Comparison of ENCODE assay signal across 1 cellular context in genomic region chr5:113020461-113021273, GRCh38.
TF ChIP-seq lines count a peak whose summit lies in the region.

No MANE protein-coding gene starts in this region.

TF ChIP-seq in HepG2, 621 proteins besides CTCF, POLR2A, EP300 and RAD21 (continued from another document and continues in another):
- TF ChIP-seq MEIS2 (CRISPR knock-in tag; IDR thresholded peaks at IDR 0.05) (no peak), SIX4 (CRISPR knock-in tag; IDR thresholded peaks at IDR 0.05) (no peak), FOXA3 (CRISPR knock-in tag; IDR thresholded peaks at IDR 0.05) (peak; percentile 71), HDAC1 (CRISPR knock-in tag; IDR thresholded peaks at IDR 0.05) (no peak), SP5 (CRISPR knock-in tag; IDR thresholded peaks at IDR 0.05; ENCODE audit: borderline replicate concordance, low read depth) (0 out of 2 replicates have a peak, but pooled peaks have one; percentile 32), SOX6 (IDR thresholded peaks at IDR 0.05) (no peak), SOX6 (CRISPR knock-in tag; IDR thresholded peaks at IDR 0.05) (peak; percentile 82), ZBTB21 (CRISPR knock-in tag; IDR thresholded peaks at IDR 0.05) (no peak), ZBTB38 (CRISPR knock-in tag; IDR thresholded peaks at IDR 0.05) (peak; percentile 67; the same call in 1 of the 2 replicates), FOXA1 (IDR thresholded peaks at IDR 0.05) (no peak), FOXA1 (CRISPR knock-in tag; IDR thresholded peaks at IDR 0.05) (0 out of 2 replicates have a peak, but pooled peaks have one; percentile 44), HOMEZ (CRISPR knock-in tag; IDR thresholded peaks at IDR 0.05; ENCODE audit: low read depth) (no peak; the same call in 1 of the 2 replicates), TCF7L2 (IDR thresholded peaks at IDR 0.05; ENCODE audit: low read depth, low read length) (no peak), ZNF567 (CRISPR knock-in tag; IDR thresholded peaks at IDR 0.05; ENCODE audit: borderline replicate concordance) (no peak), ATM (IDR thresholded peaks at IDR 0.05; ENCODE audit: borderline replicate concordance) (no peak), ZNF496 (CRISPR knock-in tag; IDR thresholded peaks at IDR 0.05; ENCODE audit: insufficient replicate concordance) (no peak), MED8 (CRISPR knock-in tag; IDR thresholded peaks at IDR 0.05; ENCODE audit: insufficient replicate concordance) (no peak), SNAPC4 (CRISPR knock-in tag; IDR thresholded peaks at IDR 0.05) (no peak), MAF1 (CRISPR knock-in tag; IDR thresholded peaks at IDR 0.05; ENCODE audit: borderline replicate concordance) (no peak), FOXP4 (CRISPR knock-in tag; IDR thresholded peaks at IDR 0.05) (peak; percentile 77), ETV5 (CRISPR knock-in tag; IDR thresholded peaks at IDR 0.05; ENCODE audit: borderline replicate concordance) (peak; percentile 91), ZUFSP (CRISPR knock-in tag; IDR thresholded peaks at IDR 0.05; ENCODE audit: borderline replicate concordance) (no peak), SP1 (IDR thresholded peaks at IDR 0.05) (no peak), SP1 (CRISPR knock-in tag; IDR thresholded peaks at IDR 0.05) (no peak), HOXA7 (CRISPR knock-in tag; IDR thresholded peaks at IDR 0.05) (no peak), ZSCAN31 (CRISPR knock-in tag; IDR thresholded peaks at IDR 0.05; ENCODE audit: low read depth) (no peak)
- TF ChIP-seq, protein P1, sequence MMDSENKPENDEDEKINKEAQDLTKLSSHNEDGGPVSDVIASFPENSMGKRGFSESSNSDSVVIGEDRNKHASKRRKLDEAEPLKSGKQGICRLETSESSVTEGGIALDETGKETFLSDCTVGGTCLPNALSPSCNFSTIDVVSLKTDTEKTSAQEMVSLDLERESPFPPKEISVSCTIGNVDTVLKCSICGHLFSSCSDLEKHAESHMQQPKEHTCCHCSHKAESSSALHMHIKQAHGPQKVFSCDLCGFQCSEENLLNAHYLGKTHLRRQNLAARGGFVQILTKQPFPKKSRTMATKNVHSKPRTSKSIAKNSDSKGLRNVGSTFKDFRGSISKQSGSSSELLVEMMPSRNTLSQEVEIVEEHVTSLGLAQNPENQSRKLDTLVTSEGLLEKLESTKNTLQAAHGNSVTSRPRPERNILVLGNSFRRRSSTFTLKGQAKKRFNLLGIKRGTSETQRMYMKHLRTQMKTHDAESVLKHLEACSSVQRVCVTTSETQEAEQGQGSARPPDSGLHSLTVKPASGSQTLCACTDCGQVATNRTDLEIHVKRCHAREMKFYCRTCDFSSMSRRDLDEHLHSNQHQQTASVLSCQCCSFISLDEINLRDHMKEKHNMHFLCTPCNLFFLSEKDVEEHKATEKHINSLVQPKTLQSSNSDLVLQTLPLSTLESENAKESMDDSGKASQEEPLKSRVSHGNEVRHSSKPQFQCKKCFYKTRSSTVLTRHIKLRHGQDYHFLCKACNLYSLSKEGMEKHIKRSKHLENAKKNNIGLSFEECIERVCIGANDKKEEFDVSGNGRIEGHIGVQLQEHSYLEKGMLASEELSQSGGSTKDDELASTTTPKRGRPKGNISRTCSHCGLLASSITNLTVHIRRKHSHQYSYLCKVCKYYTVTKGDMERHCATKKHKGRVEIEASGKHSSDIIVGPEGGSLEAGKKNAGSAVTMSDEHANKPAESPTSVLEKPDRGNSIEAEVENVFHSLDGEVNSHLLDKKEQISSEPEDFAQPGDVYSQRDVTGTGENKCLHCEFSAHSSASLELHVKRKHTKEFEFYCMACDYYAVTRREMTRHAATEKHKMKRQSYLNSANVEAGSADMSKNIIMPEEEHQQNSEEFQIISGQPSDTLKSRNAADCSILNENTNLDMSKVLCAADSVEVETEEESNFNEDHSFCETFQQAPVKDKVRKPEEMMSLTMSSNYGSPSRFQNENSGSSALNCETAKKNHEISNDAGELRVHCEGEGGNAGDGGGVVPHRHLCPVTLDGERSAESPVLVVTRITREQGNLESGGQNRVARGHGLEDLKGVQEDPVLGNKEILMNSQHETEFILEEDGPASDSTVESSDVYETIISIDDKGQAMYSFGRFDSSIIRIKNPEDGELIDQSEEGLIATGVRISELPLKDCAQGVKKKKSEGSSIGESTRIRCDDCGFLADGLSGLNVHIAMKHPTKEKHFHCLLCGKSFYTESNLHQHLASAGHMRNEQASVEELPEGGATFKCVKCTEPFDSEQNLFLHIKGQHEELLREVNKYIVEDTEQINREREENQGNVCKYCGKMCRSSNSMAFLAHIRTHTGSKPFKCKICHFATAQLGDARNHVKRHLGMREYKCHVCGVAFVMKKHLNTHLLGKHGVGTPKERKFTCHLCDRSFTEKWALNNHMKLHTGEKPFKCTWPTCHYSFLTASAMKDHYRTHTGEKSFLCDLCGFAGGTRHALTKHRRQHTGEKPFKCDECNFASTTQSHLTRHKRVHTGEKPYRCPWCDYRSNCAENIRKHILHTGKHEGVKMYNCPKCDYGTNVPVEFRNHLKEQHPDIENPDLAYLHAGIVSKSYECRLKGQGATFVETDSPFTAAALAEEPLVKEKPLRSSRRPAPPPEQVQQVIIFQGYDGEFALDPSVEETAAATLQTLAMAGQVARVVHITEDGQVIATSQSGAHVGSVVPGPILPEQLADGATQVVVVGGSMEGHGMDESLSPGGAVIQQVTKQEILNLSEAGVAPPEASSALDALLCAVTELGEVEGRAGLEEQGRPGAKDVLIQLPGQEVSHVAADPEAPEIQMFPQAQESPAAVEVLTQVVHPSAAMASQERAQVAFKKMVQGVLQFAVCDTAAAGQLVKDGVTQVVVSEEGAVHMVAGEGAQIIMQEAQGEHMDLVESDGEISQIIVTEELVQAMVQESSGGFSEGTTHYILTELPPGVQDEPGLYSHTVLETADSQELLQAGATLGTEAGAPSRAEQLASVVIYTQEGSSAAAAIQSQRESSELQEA (CRISPR knock-in tag; IDR thresholded peaks at IDR 0.05; ENCODE audit: not compliant biosample characterization) = no peak
- TF ChIP-seq, protein P2, sequence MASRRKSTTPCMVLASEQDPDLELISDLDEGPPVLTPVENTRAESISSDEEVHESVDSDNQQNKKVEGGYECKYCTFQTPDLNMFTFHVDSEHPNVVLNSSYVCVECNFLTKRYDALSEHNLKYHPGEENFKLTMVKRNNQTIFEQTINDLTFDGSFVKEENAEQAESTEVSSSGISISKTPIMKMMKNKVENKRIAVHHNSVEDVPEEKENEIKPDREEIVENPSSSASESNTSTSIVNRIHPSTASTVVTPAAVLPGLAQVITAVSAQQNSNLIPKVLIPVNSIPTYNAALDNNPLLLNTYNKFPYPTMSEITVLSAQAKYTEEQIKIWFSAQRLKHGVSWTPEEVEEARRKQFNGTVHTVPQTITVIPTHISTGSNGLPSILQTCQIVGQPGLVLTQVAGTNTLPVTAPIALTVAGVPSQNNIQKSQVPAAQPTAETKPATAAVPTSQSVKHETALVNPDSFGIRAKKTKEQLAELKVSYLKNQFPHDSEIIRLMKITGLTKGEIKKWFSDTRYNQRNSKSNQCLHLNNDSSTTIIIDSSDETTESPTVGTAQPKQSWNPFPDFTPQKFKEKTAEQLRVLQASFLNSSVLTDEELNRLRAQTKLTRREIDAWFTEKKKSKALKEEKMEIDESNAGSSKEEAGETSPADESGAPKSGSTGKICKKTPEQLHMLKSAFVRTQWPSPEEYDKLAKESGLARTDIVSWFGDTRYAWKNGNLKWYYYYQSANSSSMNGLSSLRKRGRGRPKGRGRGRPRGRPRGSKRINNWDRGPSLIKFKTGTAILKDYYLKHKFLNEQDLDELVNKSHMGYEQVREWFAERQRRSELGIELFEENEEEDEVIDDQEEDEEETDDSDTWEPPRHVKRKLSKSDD (CRISPR knock-in tag; IDR thresholded peaks at IDR 0.05; ENCODE audit: low read depth) = no peak
- TF ChIP-seq, protein P3, sequence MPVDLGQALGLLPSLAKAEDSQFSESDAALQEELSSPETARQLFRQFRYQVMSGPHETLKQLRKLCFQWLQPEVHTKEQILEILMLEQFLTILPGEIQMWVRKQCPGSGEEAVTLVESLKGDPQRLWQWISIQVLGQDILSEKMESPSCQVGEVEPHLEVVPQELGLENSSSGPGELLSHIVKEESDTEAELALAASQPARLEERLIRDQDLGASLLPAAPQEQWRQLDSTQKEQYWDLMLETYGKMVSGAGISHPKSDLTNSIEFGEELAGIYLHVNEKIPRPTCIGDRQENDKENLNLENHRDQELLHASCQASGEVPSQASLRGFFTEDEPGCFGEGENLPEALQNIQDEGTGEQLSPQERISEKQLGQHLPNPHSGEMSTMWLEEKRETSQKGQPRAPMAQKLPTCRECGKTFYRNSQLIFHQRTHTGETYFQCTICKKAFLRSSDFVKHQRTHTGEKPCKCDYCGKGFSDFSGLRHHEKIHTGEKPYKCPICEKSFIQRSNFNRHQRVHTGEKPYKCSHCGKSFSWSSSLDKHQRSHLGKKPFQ (CRISPR knock-in tag; IDR thresholded peaks at IDR 0.05; ENCODE audit: insufficient replicate concordance) = peak; percentile 44
